ENCODE assay signal across 10 cellular contexts in the genomic region with DNA sequence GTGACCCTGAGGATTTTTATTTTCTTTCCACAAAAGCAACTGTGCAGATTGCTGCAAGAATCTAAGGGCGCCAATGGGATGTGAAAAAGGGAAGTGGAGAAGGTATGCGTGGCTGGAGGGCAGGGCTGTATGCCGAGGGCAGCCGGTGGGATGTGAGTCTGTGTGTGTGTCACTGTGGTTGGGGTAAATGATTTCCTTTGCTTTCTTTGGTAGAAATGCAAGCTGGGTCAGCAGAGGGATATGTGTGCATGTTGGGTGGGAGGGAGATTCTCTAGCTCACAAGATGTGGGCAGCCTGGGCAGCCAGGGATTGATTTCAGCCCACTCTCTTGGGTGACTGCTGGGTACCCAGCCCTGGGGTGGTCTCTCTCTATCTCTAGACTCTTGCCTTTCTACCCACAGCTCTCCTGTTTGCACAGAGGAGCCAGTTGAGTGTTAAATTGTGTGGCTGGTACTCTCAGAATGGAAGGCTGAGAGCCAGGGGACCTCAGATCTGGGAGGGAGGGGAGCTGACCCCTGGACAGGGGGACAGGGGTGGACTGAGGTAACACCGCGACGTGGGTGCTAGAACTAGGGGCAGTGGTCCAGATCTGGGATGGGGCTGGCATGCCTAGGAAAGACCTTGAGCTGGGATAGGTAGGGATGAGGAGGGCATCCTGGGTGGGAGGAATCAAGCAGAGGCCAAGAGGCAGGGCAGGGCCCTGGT. TPM values are rescaled to one million over a fixed set of nuclear protein-coding genes. Genes with fewer than 3 reads are reported as not detected.
DNase-seq lines count a peak whose midpoint lies in the region; ATAC-seq and TF ChIP-seq lines count a peak whose summit lies in the region.
"Had no signal": no experiment of that assay in that cellular context is flagged by ENCODE, and none has a peak within 500 bp of the region (broad histone marks: within the 10 kb centered on the region; RNA-seq: fewer than 3 reads in every experiment).

No MANE protein-coding gene starts in this region.

- in situ Hi-C loops in astrocyte of the spinal cord (cut with HindIII; ENCODE audit: low sequenced_read_pairs) = no loop called here

- DNase-seq in activated CD4-positive, alpha-beta memory T cell treated with anti-CD3 and anti-CD28 coated beads, Interleukin-2, amount 10 ng/mL, durations not matched to agents 7 days and 5 days = peak; percentile 27
- DNase-seq in activated CD4-positive, alpha-beta memory T cell treated with anti-CD3 and anti-CD28 coated beads for 36 hours = no peak
- peak; percentile 79 to 80 for DNase-seq in Kasumi-1 (lab: John Stamatoyannopoulos, UW)
- DNase-seq in astrocyte of the spinal cord (ENCODE audit: low read depth, low spot score) = peak; percentile 82
- DNase-seq in stimulated activated naive B cell treated with anti-CD40 and anti-IgM and Interleukin-4, amounts not matched to agents 10 μg/mL and 1 μg/mL and 100 μg/mL, for 72 hours = peak; percentile 58
- DNase-seq in GM10266 (ENCODE audit: extremely low spot score) = no peak
- DNase-seq in activated CD4-positive, alpha-beta T cell treated with anti-CD3 and anti-CD28 coated beads for 4 hours = no peak
- no peak for DNase-seq in NCI-H524 treated with DMSO at 0.1 percent for 48 hours (lab: John Stamatoyannopoulos, UW)
- DNase-seq: activated CD8-positive, alpha-beta memory T cell treated with anti-CD3 and anti-CD28 coated beads, Interleukin-2, amount 50 U/mL, for 4 hours; NCI-H2081 had no signal

- no peak overlapping the region for H3K4me3 Mint-ChIP-seq in activated CD4-positive, alpha-beta memory T cell treated with anti-CD3 and anti-CD28 coated beads, Interleukin-2, amount 10 ng/mL, durations not matched to agents 7 days and 5 days
- no peak overlapping the region for H3K4me3 Mint-ChIP-seq in activated CD4-positive, alpha-beta memory T cell treated with anti-CD3 and anti-CD28 coated beads for 36 hours
- no peak overlapping the region for H3K4me3 Mint-ChIP-seq in stimulated activated naive B cell treated with anti-CD40 and anti-IgM and Interleukin-4, amounts not matched to agents 10 μg/mL and 1 μg/mL and 100 μg/mL, for 72 hours

- peak; percentile 87 to 89 for ATAC-seq in stimulated activated naive B cell treated with anti-CD40 and anti-IgM and Interleukin-4, amounts not matched to agents 10 μg/mL and 1 μg/mL and 100 μg/mL, for 72 hours (replicated peaks)

- TF ChIP-seq CTCF in astrocyte of the spinal cord (IDR thresholded peaks at IDR 0.05; ENCODE audit: low read depth, low read length) (no peak), GM10266 (IDR thresholded peaks at IDR 0.05; ENCODE audit: control insufficient read depth, insufficient read depth, low read depth, missing control alignments) (no peak)

- H3K4me1 Mint-ChIP-seq in activated CD4-positive, alpha-beta memory T cell treated with anti-CD3 and anti-CD28 coated beads, Interleukin-2, amount 10 ng/mL, durations not matched to agents 7 days and 5 days = peaks cover 39% of the 10 kb centered on the region
- H3K4me1 Mint-ChIP-seq in activated CD4-positive, alpha-beta memory T cell treated with anti-CD3 and anti-CD28 coated beads for 36 hours (ENCODE audit: low read depth) = peaks cover 15% of the 10 kb centered on the region
- H3K4me1 Mint-ChIP-seq in stimulated activated naive B cell treated with anti-CD40 and anti-IgM and Interleukin-4, amounts not matched to agents 10 μg/mL and 1 μg/mL and 100 μg/mL, for 72 hours = peaks cover 26 to 29% of the 10 kb centered on the region in 2 donors

- H3K27me3 Mint-ChIP-seq in activated CD4-positive, alpha-beta memory T cell treated with anti-CD3 and anti-CD28 coated beads, Interleukin-2, amount 10 ng/mL, durations not matched to agents 7 days and 5 days = peaks cover 33% of the 10 kb centered on the region
- H3K27me3 Mint-ChIP-seq in activated CD4-positive, alpha-beta memory T cell treated with anti-CD3 and anti-CD28 coated beads for 36 hours = peaks cover 35% of the 10 kb centered on the region
- peaks cover 46 to 60% of the 10 kb centered on the region in 2 donors for H3K27me3 Mint-ChIP-seq in stimulated activated naive B cell treated with anti-CD40 and anti-IgM and Interleukin-4, amounts not matched to agents 10 μg/mL and 1 μg/mL and 100 μg/mL, for 72 hours

- POLR2A ChIA-PET in activated CD4-positive, alpha-beta memory T cell treated with anti-CD3 and anti-CD28 coated beads, Interleukin-2, amount 10 ng/mL, durations not matched to agents 7 days and 5 days (lab: Charles Lee) = interaction anchor here (0.9 kb wide), 2 partner anchors 21 to 32 kb away, joined by 3 read pairs; no protein-coding TSS in a partner anchor
- POLR2A ChIA-PET in activated CD4-positive, alpha-beta memory T cell treated with anti-CD3 and anti-CD28 coated beads for 36 hours (lab: Charles Lee) = no interaction called here

- no peak overlapping the region for H3K4me3 ChIP-seq in astrocyte of the spinal cord (ENCODE audit: low read depth, low read length)

- H3K27ac Mint-ChIP-seq in activated CD4-positive, alpha-beta memory T cell treated with anti-CD3 and anti-CD28 coated beads, Interleukin-2, amount 10 ng/mL, durations not matched to agents 7 days and 5 days = peak overlapping the region; percentile 13
- H3K27ac Mint-ChIP-seq in activated CD4-positive, alpha-beta memory T cell treated with anti-CD3 and anti-CD28 coated beads for 36 hours = no peak overlapping the region
- no peak overlapping the region for H3K27ac Mint-ChIP-seq in stimulated activated naive B cell treated with anti-CD40 and anti-IgM and Interleukin-4, amounts not matched to agents 10 μg/mL and 1 μg/mL and 100 μg/mL, for 72 hours

- peaks cover 7% of the 10 kb centered on the region for H3K36me3 Mint-ChIP-seq in activated CD4-positive, alpha-beta memory T cell treated with anti-CD3 and anti-CD28 coated beads, Interleukin-2, amount 10 ng/mL, durations not matched to agents 7 days and 5 days (ENCODE audit: low read depth)
- H3K36me3 Mint-ChIP-seq in activated CD4-positive, alpha-beta memory T cell treated with anti-CD3 and anti-CD28 coated beads for 36 hours = no peaks in the 10 kb centered on the region
- no peaks in the 10 kb centered on the region for H3K36me3 Mint-ChIP-seq in stimulated activated naive B cell treated with anti-CD40 and anti-IgM and Interleukin-4, amounts not matched to agents 10 μg/mL and 1 μg/mL and 100 μg/mL, for 72 hours

- no peaks in the 10 kb centered on the region for H3K9me3 Mint-ChIP-seq in activated CD4-positive, alpha-beta memory T cell treated with anti-CD3 and anti-CD28 coated beads, Interleukin-2, amount 10 ng/mL, durations not matched to agents 7 days and 5 days
- no peaks in the 10 kb centered on the region for H3K9me3 Mint-ChIP-seq in activated CD4-positive, alpha-beta memory T cell treated with anti-CD3 and anti-CD28 coated beads for 36 hours
- no peaks in the 10 kb centered on the region for H3K9me3 Mint-ChIP-seq in stimulated activated naive B cell treated with anti-CD40 and anti-IgM and Interleukin-4, amounts not matched to agents 10 μg/mL and 1 μg/mL and 100 μg/mL, for 72 hours

- CTCF ChIA-PET in activated CD4-positive, alpha-beta memory T cell treated with anti-CD3 and anti-CD28 coated beads, Interleukin-2, amount 10 ng/mL, durations not matched to agents 7 days and 5 days (lab: Charles Lee) = no interaction called here
- CTCF ChIA-PET in activated CD4-positive, alpha-beta memory T cell treated with anti-CD3 and anti-CD28 coated beads for 36 hours (lab: Charles Lee) = interaction anchor here (1.5 kb wide), 1 partner anchor 9 kb away, joined by 3 read pairs; no protein-coding TSS in a partner anchor

- intact Hi-C loops in activated CD4-positive, alpha-beta memory T cell treated with anti-CD3 and anti-CD28 coated beads for 36 hours (cut with micrococcal nuclease) = no loop called here

RNA-seq across cellular contexts. Expression of gene SMOX, which starts 3.5 kb away (rescaled TPM):
- total RNA-seq in activated CD4-positive, alpha-beta memory T cell treated with anti-CD3 and anti-CD28 coated beads, Interleukin-2, amount 10 ng/mL, durations not matched to agents 7 days and 5 days = 10 to 100 TPM; 10.6 to 12.5 TPM
- total RNA-seq in activated CD4-positive, alpha-beta memory T cell treated with anti-CD3 and anti-CD28 coated beads for 36 hours = 10 to 100 TPM in 1 of 2 experiments, 1 to 10 TPM in 1; 7.9 to 11.6 TPM

Comparison
In these comparisons a context has a peak if more than half of its experiments do, and no peak if none do; other contexts are left out.
1. DNase-seq: peak in activated CD4-positive, alpha-beta memory T cell treated with anti-CD3 and anti-CD28 coated beads, Interleukin-2, amount 10 ng/mL, durations not matched to agents 7 days and 5 days (single experiment), Kasumi-1 (2 of 2), astrocyte of the spinal cord (single experiment) and stimulated activated naive B cell treated with anti-CD40 and anti-IgM and Interleukin-4, amounts not matched to agents 10 μg/mL and 1 μg/mL and 100 μg/mL, for 72 hours (single experiment); none in activated CD4-positive, alpha-beta memory T cell treated with anti-CD3 and anti-CD28 coated beads for 36 hours (single experiment), GM10266 (single experiment), activated CD4-positive, alpha-beta T cell treated with anti-CD3 and anti-CD28 coated beads for 4 hours (0 of 2) and NCI-H524 treated with DMSO at 0.1 percent for 48 hours (single experiment).